Comparison of ENCODE assay signal across 8 cellular contexts in genomic region chr17:68413597-68414560, GRCh38. TPM values are rescaled to one million over a fixed set of nuclear protein-coding genes. Genes with fewer than 3 reads are reported as not detected.
DNase-seq lines count a peak whose midpoint lies in the region; ATAC-seq and TF ChIP-seq lines count a peak whose summit lies in the region.
"Not testable (repeated sequence)": the region's sequence is repeated elsewhere in the genome, so short reads cannot be mapped to it uniquely, and the experiment has no call there.

No MANE protein-coding gene starts in this region.

- H3F3A ChIP-seq in neural progenitor cell (ENCODE audit: low read depth): not testable (repeated sequence)

- peaks cover 21 to 27% (median 26%) of the 10 kb centered on the region in 3 donors for H3K4me1 Mint-ChIP-seq in CD8-positive, alpha-beta memory T cell
- peaks cover 12% of the 10 kb centered on the region for H3K4me1 Mint-ChIP-seq in MCF 10A (ENCODE audit: insufficient read depth, unreplicated experiment)
- H3K4me1 Mint-ChIP-seq in neural progenitor cell: not testable (repeated sequence)

- H3K9me3 ChIP-seq in CD8-positive, alpha-beta memory T cell (ENCODE audit: low read length); neural progenitor cell (ENCODE audit: low read depth): not testable (repeated sequence)
- peaks cover 11% of the 10 kb centered on the region for H3K9me3 ChIP-seq in MG63

- peak overlapping the region; percentile 87 for H2AFZ ChIP-seq in neural progenitor cell (replicated peaks)

- intact Hi-C loops in MCF 10A (cut with micrococcal nuclease); left cardiac atrium (cut with DNase I): not testable (repeated sequence)

- peak overlapping the region; percentile 77 to 98 (median 95) for H3K27ac Mint-ChIP-seq in CD8-positive, alpha-beta memory T cell
- not testable (repeated sequence) for H3K27ac Mint-ChIP-seq in MCF 10A (ENCODE audit: low read depth, unreplicated experiment); neural progenitor cell

- peak overlapping the region; percentile 74 for H3K4me2 ChIP-seq in neural progenitor cell

- H3K4me3 ChIP-seq in CD8-positive, alpha-beta memory T cell (ENCODE audit: low read length): peak overlapping the region; percentile 54
- H3K4me3 ChIP-seq in MG63 (peak overlapping the region; percentile 17), neural progenitor cell (peak overlapping the region; percentile 58)

- POLR2A ChIA-PET in CD8-positive, alpha-beta memory T cell (lab: Charles Lee): interaction anchor here (0.7 to 1.9 kb wide), 2 partner anchors 123 to 237 kb away, joined by 8 to 12 read pairs; partner anchors contain the start of genes ARSG and SLC16A6
- POLR2A ChIA-PET in MCF 10A (lab: Yijun Ruan, JAX): interaction anchor here (1.0 to 2.4 kb wide), 3 partner anchors 11 to 165 kb away, joined by 3 to 11 read pairs (median 7); partner anchors contain the start of genes AMZ2 and WIPI1

- TF ChIP-seq CTCF in MCF 10A (IDR thresholded peaks at IDR 0.05; ENCODE audit: unreplicated experiment); neural progenitor cell (IDR thresholded peaks at IDR 0.05): not testable (repeated sequence)

- peak; percentile 46 to 78 (median 64) for DNase-seq in CD8-positive, alpha-beta memory T cell
- DNase-seq in MG63: not testable (repeated sequence)
- peak; percentile 48 for DNase-seq in RPMI8226
- peak; percentile 22 to 42 for DNase-seq in activated CD8-positive, alpha-beta memory T cell treated with anti-CD3 and anti-CD28 coated beads for 4 hours (ENCODE audit: low read depth in 2 of 2)
- DNase-seq in MCF 10A (ENCODE audit: unreplicated experiment): peak; percentile 55
- peak; percentile 49 for DNase-seq in left cardiac atrium
- peak; percentile 43 for DNase-seq in neural progenitor cell (ENCODE audit: low spot score)
- peak; percentile 40 to 51 for DNase-seq in stimulated activated CD8-positive, alpha-beta memory T cell treated with anti-CD3 and anti-CD28 coated beads, Interleukin-15, amount 100 ng/mL, for 48 hours (ENCODE audit: low read depth in 2 of 2)

- BruUV-seq in MCF 10A (replicated peaks; lab: Mats Ljungman, UMichigan): not testable (repeated sequence)

- CTCF ChIA-PET in CD8-positive, alpha-beta memory T cell (lab: Charles Lee): interaction anchor here (1.0 to 1.1 kb wide), 2 partner anchors 17 to 134 kb away, joined by 3 to 5 read pairs; no protein-coding TSS in a partner anchor
- CTCF ChIA-PET in MCF 10A (lab: Yijun Ruan, JAX): interaction anchor here (0.8 kb wide), 1 partner anchor 17 kb away, joined by 3 read pairs; no protein-coding TSS in a partner anchor

- not testable (repeated sequence) for H3K27ac ChIP-seq in CD8-positive, alpha-beta memory T cell (ENCODE audit: low read depth, low read length); neural progenitor cell

- not testable (repeated sequence) for ATAC-seq in left cardiac atrium

- not testable (repeated sequence) for H3K9ac ChIP-seq in neural progenitor cell

- H3K36me3 ChIP-seq in CD8-positive, alpha-beta memory T cell (ENCODE audit: insufficient read depth, low read length); MG63; neural progenitor cell: not testable (repeated sequence)

- H3K4me1 ChIP-seq in CD8-positive, alpha-beta memory T cell (ENCODE audit: insufficient read depth, low read length); neural progenitor cell: not testable (repeated sequence)

- H3K36me3 Mint-ChIP-seq in CD8-positive, alpha-beta memory T cell: peaks cover 2 to 11% (median 3%) of the 10 kb centered on the region in 3 donors
- H3K36me3 Mint-ChIP-seq in MCF 10A (ENCODE audit: insufficient read depth, unreplicated experiment); neural progenitor cell: not testable (repeated sequence)

- H3K79me2 ChIP-seq in neural progenitor cell (ENCODE audit: low read depth): not testable (repeated sequence)

- H3K27me3 Mint-ChIP-seq in CD8-positive, alpha-beta memory T cell; MCF 10A (ENCODE audit: insufficient read depth, unreplicated experiment); neural progenitor cell (ENCODE audit: insufficient read depth, low read depth): not testable (repeated sequence)

- not testable (repeated sequence) for H3K27me3 ChIP-seq in CD8-positive, alpha-beta memory T cell (ENCODE audit: insufficient read depth, low read length, poor library complexity, severe bottlenecking); MG63; neural progenitor cell

- not testable (repeated sequence) for H4K20me1 ChIP-seq in neural progenitor cell (ENCODE audit: low read depth)

- H3K4me3 Mint-ChIP-seq in CD8-positive, alpha-beta memory T cell: peak overlapping the region; percentile 86 to 98 (median 97)
- H3K4me3 Mint-ChIP-seq in MCF 10A (ENCODE audit: unreplicated experiment) (peak overlapping the region; percentile 86), neural progenitor cell (peak overlapping the region; percentile 89)

- H3K9me3 Mint-ChIP-seq in CD8-positive, alpha-beta memory T cell; MCF 10A (ENCODE audit: unreplicated experiment): not testable (repeated sequence)
- peaks cover 26% of the 10 kb centered on the region for H3K9me3 Mint-ChIP-seq in neural progenitor cell

RNA-seq across cellular contexts. Expression of gene WIPI1, which starts 43.4 kb away (rescaled TPM):
- total RNA-seq in CD8-positive, alpha-beta memory T cell: 10 to 100 TPM in 1 of 2 experiments, 1 to 10 TPM in 1; 9.8 to 10.3 TPM
- 8.2 TPM for polyA plus RNA-seq in CD8-positive, alpha-beta memory T cell
- total RNA-seq in MG63 (2014; rRNA removed; shearing (Covaris generic); ENCODE audit: low replicate concordance): 10.4 and 29.6 TPM in 2 replicates
- 38.4 and 75.6 TPM in 2 replicates for total RNA-seq in MCF 10A (2022)
- total RNA-seq in left cardiac atrium: 10 to 100 TPM; 35.8 to 74.3 TPM
- total RNA-seq in neural progenitor cell (ENCODE audit: low replicate concordance): 27.8 and 29.5 TPM in 2 replicates
